Comparison of ENCODE assay signal across 8 cellular contexts in the genomic region with DNA sequence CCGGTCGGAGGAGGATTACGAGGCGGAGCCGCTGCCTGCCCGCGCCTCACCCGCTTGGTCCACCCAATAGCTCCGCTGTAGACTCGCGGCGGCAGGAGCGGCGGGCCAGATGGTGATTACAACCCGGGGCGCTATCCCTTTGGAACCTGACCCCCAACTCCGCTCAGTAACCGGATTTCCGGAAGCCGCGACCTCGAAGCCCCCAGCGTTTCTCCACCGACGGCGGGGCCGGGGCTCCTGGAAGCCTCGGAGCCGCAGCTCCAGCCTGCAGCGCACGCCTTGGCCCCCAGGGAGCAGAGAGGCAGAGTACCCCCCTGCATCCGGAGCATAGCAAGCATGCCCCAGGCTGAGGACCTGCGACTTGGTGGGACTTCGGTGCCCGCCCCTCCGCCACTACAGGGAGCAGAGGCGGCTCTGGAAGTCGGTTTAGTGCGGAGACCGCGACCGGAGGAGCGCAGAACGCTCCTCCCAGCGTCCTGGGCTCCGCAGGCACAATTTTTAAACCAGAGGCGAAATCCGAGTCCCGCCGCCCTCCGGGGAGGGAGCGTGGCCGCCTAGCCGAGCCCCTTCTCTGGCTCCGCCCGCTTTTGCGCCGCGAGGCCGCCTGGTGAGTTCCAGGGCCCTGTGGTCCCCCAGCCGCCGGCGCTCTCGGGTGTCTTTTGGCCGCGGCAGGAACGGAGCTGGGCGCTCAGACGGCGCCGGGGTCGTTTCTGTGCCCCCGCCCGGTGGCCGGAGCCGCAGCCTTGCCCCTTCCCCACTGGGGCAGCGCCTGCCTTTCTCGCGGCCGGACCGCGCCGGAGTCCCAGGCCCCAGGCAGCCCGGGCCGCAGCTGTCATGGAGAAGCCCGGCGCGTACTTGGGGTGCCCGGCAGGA. TPM values are rescaled to one million over a fixed set of nuclear protein-coding genes. Genes with fewer than 3 reads are reported as not detected.
DNase-seq lines count a peak whose midpoint lies in the region; TF ChIP-seq lines count a peak whose summit lies in the region.

No MANE protein-coding gene starts in this region.

- H3K36me3 Mint-ChIP-seq in activated CD4-positive, alpha-beta T cell treated with anti-CD3 and anti-CD28 coated beads, Interleukin-2, amount 10 ng/mL, durations not matched to agents 24 days and 14 days (ENCODE audit: low read depth), result no peaks in the 10 kb centered on the region
- H3K36me3 Mint-ChIP-seq in endothelial cell (ENCODE audit: low read depth, unreplicated experiment), result peaks cover 17% of the 10 kb centered on the region

- H3K4me1 ChIP-seq in muscle layer of colon (ENCODE audit: insufficient read depth, low read length) (no peaks in the 10 kb centered on the region), urinary bladder (ENCODE audit: insufficient read depth) (peaks cover 4% of the 10 kb centered on the region)

- H3K27ac ChIP-seq in muscle layer of colon (ENCODE audit: low read depth, low read length), result no peak overlapping the region
- no peak overlapping the region for H3K27ac ChIP-seq in urinary bladder (ENCODE audit: low read depth)

- no peak overlapping the region for H3K9ac ChIP-seq in muscle layer of colon (ENCODE audit: low read length)

- no peaks in the 10 kb centered on the region for H3K9me3 ChIP-seq in muscle layer of colon (ENCODE audit: low read length)

- H3K4me1 Mint-ChIP-seq in activated CD4-positive, alpha-beta T cell treated with anti-CD3 and anti-CD28 coated beads, Interleukin-2, amount 10 ng/mL, durations not matched to agents 24 days and 14 days, result peaks cover 2% of the 10 kb centered on the region
- peaks cover 8% of the 10 kb centered on the region for H3K4me1 Mint-ChIP-seq in endothelial cell (ENCODE audit: unreplicated experiment)

- intact Hi-C loops in activated CD4-positive, alpha-beta T cell treated with anti-CD3 and anti-CD28 coated beads, Interleukin-2, amount 10 ng/mL, durations not matched to agents 24 days and 14 days (cut with micrococcal nuclease), result no loop called here

- no peak for TF ChIP-seq CTCF in endothelial cell (IDR thresholded peaks at IDR 0.05; ENCODE audit: unreplicated experiment)

- H3K27me3 Mint-ChIP-seq in activated CD4-positive, alpha-beta T cell treated with anti-CD3 and anti-CD28 coated beads, Interleukin-2, amount 10 ng/mL, durations not matched to agents 24 days and 14 days, result peaks cover 66% of the 10 kb centered on the region
- peaks cover 22% of the 10 kb centered on the region for H3K27me3 Mint-ChIP-seq in endothelial cell (ENCODE audit: unreplicated experiment)

- no peak overlapping the region for H3K27ac Mint-ChIP-seq in activated CD4-positive, alpha-beta T cell treated with anti-CD3 and anti-CD28 coated beads, Interleukin-2, amount 10 ng/mL, durations not matched to agents 24 days and 14 days
- no peak overlapping the region for H3K27ac Mint-ChIP-seq in endothelial cell (ENCODE audit: unreplicated experiment)

- H3K4me3 Mint-ChIP-seq in activated CD4-positive, alpha-beta T cell treated with anti-CD3 and anti-CD28 coated beads, Interleukin-2, amount 10 ng/mL, durations not matched to agents 24 days and 14 days, result peak overlapping the region; percentile 81
- H3K4me3 Mint-ChIP-seq in endothelial cell (ENCODE audit: unreplicated experiment), result peak overlapping the region; percentile 42

- peak; percentile 17 for DNase-seq in SKM-1 treated with dmso at 0.1 percent for 144 hours (lab: John Stamatoyannopoulos, UW; ENCODE audit: unreplicated experiment)
- DNase-seq in SKM-1 (lab: John Stamatoyannopoulos, UW; ENCODE audit: unreplicated experiment), result no peak
- DNase-seq in activated CD4-positive, alpha-beta T cell treated with anti-CD3 and anti-CD28 coated beads, Interleukin-2, amount 10 ng/mL, durations not matched to agents 24 days and 14 days, result peak; percentile 68
- peak; percentile 50 for DNase-seq in endothelial cell (ENCODE audit: low spot score)
- no peak for DNase-seq in NCI-H2171 treated with DMSO at 0.1 percent for 48 hours (lab: John Stamatoyannopoulos, UW)
- DNase-seq in NCI-H524 treated with DMSO at 0.1 percent for 48 hours (lab: John Stamatoyannopoulos, UW), result no peak

- no peaks in the 10 kb centered on the region for H3K36me3 ChIP-seq in muscle layer of colon (ENCODE audit: insufficient read depth, low read length)
- no peaks in the 10 kb centered on the region for H3K36me3 ChIP-seq in urinary bladder (ENCODE audit: insufficient read depth)

- WGBS in urinary bladder, result 3% methylated on average over 89 of the region's 89 CpGs

- peaks cover 0 to 46% of the 10 kb centered on the region in 2 donors for H3K27me3 ChIP-seq in muscle layer of colon (ENCODE audit: control insufficient read depth in 1 of 2, insufficient read depth in 2 of 2, low read length in 2 of 2)

- peaks cover 3% of the 10 kb centered on the region for H3K9me3 Mint-ChIP-seq in activated CD4-positive, alpha-beta T cell treated with anti-CD3 and anti-CD28 coated beads, Interleukin-2, amount 10 ng/mL, durations not matched to agents 24 days and 14 days
- H3K9me3 Mint-ChIP-seq in endothelial cell (ENCODE audit: unreplicated experiment), result no peaks in the 10 kb centered on the region

- H3K4me3 ChIP-seq in muscle layer of colon (ENCODE audit: low read depth in 1 of 2, low read length in 2 of 2), result peak overlapping the region; percentile 73 to 80
- peak overlapping the region; percentile 67 for H3K4me3 ChIP-seq in urinary bladder (ENCODE audit: low read depth, low read length)

RNA-seq across cellular contexts. Expression of a gene that starts 28.2 kb away (rescaled TPM):
- total RNA-seq in activated CD4-positive, alpha-beta T cell treated with anti-CD3 and anti-CD28 coated beads, Interleukin-2, amount 10 ng/mL, durations not matched to agents 24 days and 14 days, result 38.4 and 39.3 TPM in 2 replicates
- total RNA-seq in endothelial cell (ENCODE audit: unreplicated experiment) (22.4 TPM), urinary bladder (15.4 TPM)
- 11.5 TPM for polyA plus RNA-seq in urinary bladder

Comparison
In these comparisons a context has a peak if more than half of its experiments do, and no peak if none do; other contexts are left out.
1. DNase-seq: peak in SKM-1 treated with dmso at 0.1 percent for 144 hours (single experiment), activated CD4-positive, alpha-beta T cell treated with anti-CD3 and anti-CD28 coated beads, Interleukin-2, amount 10 ng/mL, durations not matched to agents 24 days and 14 days (single experiment) and endothelial cell (single experiment); none in SKM-1 (single experiment), NCI-H2171 treated with DMSO at 0.1 percent for 48 hours (single experiment) and NCI-H524 treated with DMSO at 0.1 percent for 48 hours (single experiment).